1 cellular context compared by ENCODE assay signal in the genomic region with DNA sequence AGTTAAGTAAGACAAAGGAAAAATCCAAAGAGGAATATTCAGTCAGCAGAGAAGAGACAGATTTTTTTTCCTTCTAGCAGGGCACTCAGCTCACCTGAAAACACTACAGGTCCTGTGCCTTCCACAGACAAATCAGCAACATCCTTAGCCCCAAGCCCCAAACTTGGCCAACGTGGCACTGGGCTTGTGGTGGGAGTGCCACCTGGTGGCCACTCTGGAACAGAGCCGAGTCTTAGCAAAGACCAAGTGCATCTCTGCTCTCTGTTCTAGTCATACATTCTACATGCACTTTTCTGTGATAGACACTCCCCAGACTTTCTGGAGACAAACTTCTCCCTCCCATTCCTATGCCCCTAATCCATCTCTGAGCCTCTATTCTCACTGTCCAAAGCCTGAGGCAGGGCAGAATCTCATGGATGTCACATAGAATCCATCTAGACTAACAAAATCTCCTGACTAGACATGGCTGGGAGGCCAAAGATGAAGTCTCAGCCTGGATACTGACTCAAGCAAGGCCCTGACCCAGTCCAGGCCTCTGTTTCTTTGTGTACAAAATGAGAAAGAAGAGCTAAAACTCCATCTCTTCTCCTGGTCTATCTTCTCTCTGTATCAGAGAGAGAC.
A peak's percentile ranks its signal among the peaks of the same experiment; 100 is the strongest.
TF ChIP-seq lines count a peak whose summit lies in the region.

No MANE protein-coding gene starts in this region.

TF ChIP-seq in GM12878, 131 proteins besides CTCF, POLR2A, EP300 and RAD21 (continued from another document and continues in another):
- TF ChIP-seq CREM (IDR thresholded peaks at IDR 0.05; ENCODE audit: low read depth): no peak
- TF ChIP-seq BACH1 (IDR thresholded peaks at IDR 0.05; ENCODE audit: borderline replicate concordance): 0 out of 2 replicates have a peak, but pooled peaks have one; percentile 25
- no peak for TF ChIP-seq SREBF2 (IDR thresholded peaks at IDR 0.05; ENCODE audit: low read length)
- no peak for TF ChIP-seq CEBPZ (IDR thresholded peaks at IDR 0.05; ENCODE audit: low read depth, low read length)
- TF ChIP-seq ZZZ3 (IDR thresholded peaks at IDR 0.05; ENCODE audit: control insufficient read depth, insufficient read length, low read depth): no peak
- TF ChIP-seq E2F8 (IDR thresholded peaks at IDR 0.05; ENCODE audit: low read depth, partially characterized antibody): no peak
- TF ChIP-seq WRNIP1 (IDR thresholded peaks at IDR 0.05; ENCODE audit: borderline replicate concordance, low read depth, low read length): 0 out of 2 replicates have a peak, but pooled peaks have one; percentile 71
- TF ChIP-seq ZNF24 (IDR thresholded peaks at IDR 0.05): no peak
- TF ChIP-seq LARP7 (IDR thresholded peaks at IDR 0.05): no peak
- TF ChIP-seq, protein P1, sequence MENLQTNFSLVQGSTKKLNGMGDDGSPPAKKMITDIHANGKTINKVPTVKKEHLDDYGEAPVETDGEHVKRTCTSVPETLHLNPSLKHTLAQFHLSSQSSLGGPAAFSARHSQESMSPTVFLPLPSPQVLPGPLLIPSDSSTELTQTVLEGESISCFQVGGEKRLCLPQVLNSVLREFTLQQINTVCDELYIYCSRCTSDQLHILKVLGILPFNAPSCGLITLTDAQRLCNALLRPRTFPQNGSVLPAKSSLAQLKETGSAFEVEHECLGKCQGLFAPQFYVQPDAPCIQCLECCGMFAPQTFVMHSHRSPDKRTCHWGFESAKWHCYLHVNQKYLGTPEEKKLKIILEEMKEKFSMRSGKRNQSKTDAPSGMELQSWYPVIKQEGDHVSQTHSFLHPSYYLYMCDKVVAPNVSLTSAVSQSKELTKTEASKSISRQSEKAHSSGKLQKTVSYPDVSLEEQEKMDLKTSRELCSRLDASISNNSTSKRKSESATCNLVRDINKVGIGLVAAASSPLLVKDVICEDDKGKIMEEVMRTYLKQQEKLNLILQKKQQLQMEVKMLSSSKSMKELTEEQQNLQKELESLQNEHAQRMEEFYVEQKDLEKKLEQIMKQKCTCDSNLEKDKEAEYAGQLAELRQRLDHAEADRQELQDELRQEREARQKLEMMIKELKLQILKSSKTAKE (IDR thresholded peaks at IDR 0.05; ENCODE audit: low read depth, poor library complexity, severe bottlenecking): peak; percentile 47
- TF ChIP-seq DPF2 (IDR thresholded peaks at IDR 0.05): no peak
- TF ChIP-seq EGR1 (IDR thresholded peaks at IDR 0.05; ENCODE audit: borderline replicate concordance in 1 of 2, low read depth in 2 of 2, low read length in 2 of 2): no peak
- TF ChIP-seq BHLHE40 (IDR thresholded peaks at IDR 0.05; ENCODE audit: borderline replicate concordance in 1 of 2, low read depth in 2 of 2, low read length in 1 of 2): 0 out of 4 replicates have a peak, but pooled peaks of 1 of the 2 experiments have one; percentile 14
- TF ChIP-seq, protein P2, sequence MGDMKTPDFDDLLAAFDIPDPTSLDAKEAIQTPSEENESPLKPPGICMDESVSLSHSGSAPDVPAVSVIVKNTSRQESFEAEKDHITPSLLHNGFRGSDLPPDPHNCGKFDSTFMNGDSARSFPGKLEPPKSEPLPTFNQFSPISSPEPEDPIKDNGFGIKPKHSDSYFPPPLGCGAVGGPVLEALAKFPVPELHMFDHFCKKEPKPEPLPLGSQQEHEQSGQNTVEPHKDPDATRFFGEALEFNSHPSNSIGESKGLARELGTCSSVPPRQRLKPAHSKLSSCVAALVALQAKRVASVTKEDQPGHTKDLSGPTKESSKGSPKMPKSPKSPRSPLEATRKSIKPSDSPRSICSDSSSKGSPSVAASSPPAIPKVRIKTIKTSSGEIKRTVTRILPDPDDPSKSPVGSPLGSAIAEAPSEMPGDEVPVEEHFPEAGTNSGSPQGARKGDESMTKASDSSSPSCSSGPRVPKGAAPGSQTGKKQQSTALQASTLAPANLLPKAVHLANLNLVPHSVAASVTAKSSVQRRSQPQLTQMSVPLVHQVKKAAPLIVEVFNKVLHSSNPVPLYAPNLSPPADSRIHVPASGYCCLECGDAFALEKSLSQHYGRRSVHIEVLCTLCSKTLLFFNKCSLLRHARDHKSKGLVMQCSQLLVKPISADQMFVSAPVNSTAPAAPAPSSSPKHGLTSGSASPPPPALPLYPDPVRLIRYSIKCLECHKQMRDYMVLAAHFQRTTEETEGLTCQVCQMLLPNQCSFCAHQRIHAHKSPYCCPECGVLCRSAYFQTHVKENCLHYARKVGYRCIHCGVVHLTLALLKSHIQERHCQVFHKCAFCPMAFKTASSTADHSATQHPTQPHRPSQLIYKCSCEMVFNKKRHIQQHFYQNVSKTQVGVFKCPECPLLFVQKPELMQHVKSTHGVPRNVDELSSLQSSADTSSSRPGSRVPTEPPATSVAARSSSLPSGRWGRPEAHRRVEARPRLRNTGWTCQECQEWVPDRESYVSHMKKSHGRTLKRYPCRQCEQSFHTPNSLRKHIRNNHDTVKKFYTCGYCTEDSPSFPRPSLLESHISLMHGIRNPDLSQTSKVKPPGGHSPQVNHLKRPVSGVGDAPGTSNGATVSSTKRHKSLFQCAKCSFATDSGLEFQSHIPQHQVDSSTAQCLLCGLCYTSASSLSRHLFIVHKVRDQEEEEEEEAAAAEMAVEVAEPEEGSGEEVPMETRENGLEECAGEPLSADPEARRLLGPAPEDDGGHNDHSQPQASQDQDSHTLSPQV (IDR thresholded peaks at IDR 0.05): 0 out of 2 replicates have a peak, but pooled peaks have one; percentile 20
- TF ChIP-seq NFYA (IDR thresholded peaks at IDR 0.05; ENCODE audit: borderline replicate concordance, low read depth, low read length): no peak
- TF ChIP-seq NFXL1 (IDR thresholded peaks at IDR 0.05; ENCODE audit: borderline replicate concordance): no peak
- TF ChIP-seq HDAC2 (IDR thresholded peaks at IDR 0.05): no peak
- no peak for TF ChIP-seq BCL11A (IDR thresholded peaks at IDR 0.05; ENCODE audit: low read depth, low read length)
- no peak for TF ChIP-seq IRF5 (IDR thresholded peaks at IDR 0.05; ENCODE audit: borderline replicate concordance)
- no peak for TF ChIP-seq CBX3 (IDR thresholded peaks at IDR 0.05; ENCODE audit: borderline replicate concordance, low read depth)
- TF ChIP-seq ZNF687 (IDR thresholded peaks at IDR 0.05): no peak
- TF ChIP-seq ZSCAN29 (IDR thresholded peaks at IDR 0.05): no peak
- TF ChIP-seq NR2F1 (conservative IDR thresholded peaks at IDR 0.05): no peak
- TF ChIP-seq, protein P3, sequence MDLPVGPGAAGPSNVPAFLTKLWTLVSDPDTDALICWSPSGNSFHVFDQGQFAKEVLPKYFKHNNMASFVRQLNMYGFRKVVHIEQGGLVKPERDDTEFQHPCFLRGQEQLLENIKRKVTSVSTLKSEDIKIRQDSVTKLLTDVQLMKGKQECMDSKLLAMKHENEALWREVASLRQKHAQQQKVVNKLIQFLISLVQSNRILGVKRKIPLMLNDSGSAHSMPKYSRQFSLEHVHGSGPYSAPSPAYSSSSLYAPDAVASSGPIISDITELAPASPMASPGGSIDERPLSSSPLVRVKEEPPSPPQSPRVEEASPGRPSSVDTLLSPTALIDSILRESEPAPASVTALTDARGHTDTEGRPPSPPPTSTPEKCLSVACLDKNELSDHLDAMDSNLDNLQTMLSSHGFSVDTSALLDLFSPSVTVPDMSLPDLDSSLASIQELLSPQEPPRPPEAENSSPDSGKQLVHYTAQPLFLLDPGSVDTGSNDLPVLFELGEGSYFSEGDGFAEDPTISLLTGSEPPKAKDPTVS (IDR thresholded peaks at IDR 0.05; ENCODE audit: low read depth, low read length): no peak
- TF ChIP-seq POU2F2 (IDR thresholded peaks at IDR 0.05; ENCODE audit: borderline replicate concordance, low read depth, low read length): no peak
- TF ChIP-seq SMC3 (IDR thresholded peaks at IDR 0.05; ENCODE audit: borderline replicate concordance, low read length): peak; percentile 100
- TF ChIP-seq RUNX3 (IDR thresholded peaks at IDR 0.05; ENCODE audit: low read length): no peak
- TF ChIP-seq, protein P4, sequence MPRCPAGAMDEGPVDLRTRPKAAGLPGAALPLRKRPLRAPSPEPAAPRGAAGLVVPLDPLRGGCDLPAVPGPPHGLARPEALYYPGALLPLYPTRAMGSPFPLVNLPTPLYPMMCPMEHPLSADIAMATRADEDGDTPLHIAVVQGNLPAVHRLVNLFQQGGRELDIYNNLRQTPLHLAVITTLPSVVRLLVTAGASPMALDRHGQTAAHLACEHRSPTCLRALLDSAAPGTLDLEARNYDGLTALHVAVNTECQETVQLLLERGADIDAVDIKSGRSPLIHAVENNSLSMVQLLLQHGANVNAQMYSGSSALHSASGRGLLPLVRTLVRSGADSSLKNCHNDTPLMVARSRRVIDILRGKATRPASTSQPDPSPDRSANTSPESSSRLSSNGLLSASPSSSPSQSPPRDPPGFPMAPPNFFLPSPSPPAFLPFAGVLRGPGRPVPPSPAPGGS (IDR thresholded peaks at IDR 0.05; ENCODE audit: borderline replicate concordance, insufficient read depth, low read depth, low read length, poor library complexity, severe bottlenecking): no peak
- TF ChIP-seq TAF1 (IDR thresholded peaks at IDR 0.05; ENCODE audit: borderline replicate concordance, low read depth, low read length): no peak
- no peak for TF ChIP-seq ZNF622 (IDR thresholded peaks at IDR 0.05)
